9 cellular contexts compared by ENCODE assay signal in the genomic region with DNA sequence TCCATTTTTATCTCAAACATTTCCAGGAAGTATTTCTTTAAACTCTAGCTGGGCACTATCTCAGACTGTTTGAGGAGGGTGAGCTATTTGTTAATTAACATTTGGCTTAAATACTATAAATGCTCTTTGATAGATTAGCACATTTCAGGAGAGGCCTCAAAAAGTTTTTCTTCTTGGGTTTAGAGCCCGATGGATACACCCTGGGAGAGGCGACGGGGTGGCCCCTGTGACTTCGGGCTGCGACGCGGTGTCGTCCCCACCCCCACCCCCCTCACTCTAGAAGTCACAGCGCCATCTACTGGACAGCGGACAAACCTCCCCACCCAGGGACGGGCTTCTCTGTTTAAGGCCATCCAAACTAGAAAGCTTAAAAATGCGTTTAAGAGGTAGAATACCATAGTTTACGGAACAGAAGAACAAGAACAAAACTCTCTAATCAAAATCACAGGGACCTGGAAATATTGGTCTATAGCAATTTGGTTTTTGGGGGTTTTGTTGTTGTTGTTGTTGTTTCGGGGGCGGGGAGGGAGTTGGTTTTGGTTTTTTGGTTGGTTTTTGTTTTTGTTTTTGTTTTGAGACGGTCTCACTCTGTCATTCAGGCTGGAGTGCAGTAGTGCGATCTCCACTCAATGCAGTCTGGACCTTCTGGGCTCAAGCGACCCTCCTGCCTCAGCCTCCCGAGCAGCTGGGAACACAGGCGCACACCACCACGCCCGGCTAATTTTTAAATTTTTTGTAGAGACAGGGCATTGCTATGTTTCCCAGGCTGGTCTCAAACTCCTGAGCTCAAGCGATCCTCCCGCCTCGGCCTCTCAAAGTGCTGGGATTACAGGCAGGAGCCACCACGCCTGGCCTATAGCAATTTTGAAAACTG.
DNase-seq lines count a peak whose midpoint lies in the region; ATAC-seq, FAIRE-seq and TF ChIP-seq lines count a peak whose summit lies in the region.
"Had no signal": no experiment of that assay in that cellular context is flagged by ENCODE, and none has a peak within 500 bp of the region (broad histone marks: within the 10 kb centered on the region; RNA-seq: fewer than 3 reads in every experiment).

No MANE protein-coding gene starts in this region.

- no peak overlapping the region for H3K9ac ChIP-seq in fibroblast of lung (ENCODE audit: insufficient read depth, low read length)

- no peaks in the 10 kb centered on the region for H3K79me2 ChIP-seq in fibroblast of lung (ENCODE audit: control insufficient read depth, insufficient read depth, low read length)

- H3K4me2 ChIP-seq in A549, result peak overlapping the region; percentile 74
- H3K4me2 ChIP-seq in fibroblast of lung (ENCODE audit: extremely low read depth, insufficient read depth, low read length), result peak overlapping the region; percentile 70

- no peak overlapping the region for H2AFZ ChIP-seq in fibroblast of lung (ENCODE audit: low read length)

- POLR2A ChIA-PET in A549 (lab: Yijun Ruan, JAX), result no interaction called here

- H3K27ac ChIP-seq in A549 (peak overlapping the region; percentile 58 to 69; a peak in 4 of 6 replicates), fibroblast of lung (ENCODE audit: insufficient read depth, low read length) (no peak overlapping the region), thoracic aorta (peak overlapping the region; percentile 83)

- no peaks in the 10 kb centered on the region for H3K36me3 Mint-ChIP-seq in activated CD8-positive, alpha-beta memory T cell treated with anti-CD3 and anti-CD28 coated beads, Interleukin-2, amount 10 ng/mL, durations not matched to agents 7 days and 5 days
- H3K36me3 Mint-ChIP-seq in nephron progenitor cell (ENCODE audit: low read depth), result no peaks in the 10 kb centered on the region
- H3K36me3 Mint-ChIP-seq: natural killer cell treated with Interleukin-12 subunit alpha and Interleukin-12 subunit beta and Interleukin-15 and Interleukin-18, amount 100 ng/mL, for 72 hours had no signal

- H3K27me3 ChIP-seq in fibroblast of lung (ENCODE audit: control insufficient read depth, insufficient read depth, low read length) (no peaks in the 10 kb centered on the region), thoracic aorta (replicated peaks; ENCODE audit: insufficient read depth) (no peaks in the 10 kb centered on the region)

- FAIRE-seq in A549 (lab: Jason Lieb, UNC), result no peak

- peak; percentile 70 to 91 for DNase-seq in A549 (ENCODE audit: low read depth in 1 of 2, low spot score in 1 of 2)
- DNase-seq in NCI-H345 treated with DMSO at 0.1 percent for 48 hours (lab: John Stamatoyannopoulos, UW; ENCODE audit: unreplicated experiment), result peak; percentile 3
- peak; percentile 68 for DNase-seq in activated CD8-positive, alpha-beta memory T cell treated with anti-CD3 and anti-CD28 coated beads, Interleukin-2, amount 10 ng/mL, durations not matched to agents 7 days and 5 days
- peak; percentile 54 to 78 for DNase-seq in fibroblast of lung (ENCODE audit: low read depth in 2 of 2)
- peak; percentile 85 for DNase-seq in nephron progenitor cell
- DNase-seq in thoracic aorta (ENCODE audit: low spot score), result peak; percentile 56

- peak; percentile 84 for TF ChIP-seq CTCF in A549 (IDR thresholded peaks at IDR 0.05)
- peak; percentile 59 for TF ChIP-seq CTCF in GM12874 (IDR thresholded peaks at IDR 0.05; ENCODE audit: insufficient read depth, low read depth, low read length)
- peak; percentile 78 to 97 for TF ChIP-seq CTCF in fibroblast of lung (conservative IDR thresholded peaks at IDR 0.05 in 1 of 2, IDR thresholded peaks at IDR 0.05 in 1 of 2; ENCODE audit: low read depth in 1 of 2, low read length in 2 of 2)
- peak; percentile 83 for TF ChIP-seq CTCF in nephron progenitor cell (IDR thresholded peaks at IDR 0.05)
- TF ChIP-seq CTCF in thoracic aorta (IDR thresholded peaks at IDR 0.05), result peak; percentile 95

- ATAC-seq in A549 (peak; percentile 92 to 98), thoracic aorta (ENCODE audit: insufficient number of reproducible peaks, low FRiP score, low read depth) (no peak), HG02938 (IDR thresholded peaks at IDR 0.05; ENCODE audit: unreplicated experiment) (no peak)
- ATAC-seq in activated CD8-positive, alpha-beta memory T cell treated with anti-CD3 and anti-CD28 coated beads, Interleukin-2, amount 10 ng/mL, durations not matched to agents 7 days and 5 days, result peak; percentile 33

- H3K4me3 Mint-ChIP-seq in activated CD8-positive, alpha-beta memory T cell treated with anti-CD3 and anti-CD28 coated beads, Interleukin-2, amount 10 ng/mL, durations not matched to agents 7 days and 5 days, result no peak overlapping the region
- H3K4me3 Mint-ChIP-seq in nephron progenitor cell, result peak overlapping the region; percentile 19
- H3K4me3 Mint-ChIP-seq: natural killer cell treated with Interleukin-12 subunit alpha and Interleukin-12 subunit beta and Interleukin-15 and Interleukin-18, amount 100 ng/mL, for 72 hours had no signal

- H3K4me1 ChIP-seq in A549, result peaks cover 4% of the 10 kb centered on the region; the same call in 1 of the 3 replicates
- no peaks in the 10 kb centered on the region for H3K4me1 ChIP-seq in fibroblast of lung (ENCODE audit: control insufficient read depth, extremely low read depth, insufficient read depth, low read length)
- H3K4me1 ChIP-seq in thoracic aorta (ENCODE audit: control insufficient read depth in 1 of 2, low read depth in 2 of 2), result peaks cover 5 to 44% of the 10 kb centered on the region in 2 donors

- TF ChIP-seq POLR2A in A549 (IDR thresholded peaks at IDR 0.05; ENCODE audit: low read length), result no peak

- no peaks in the 10 kb centered on the region for H4K20me1 ChIP-seq in fibroblast of lung (ENCODE audit: control insufficient read depth, extremely low read depth, insufficient read depth, low read length)

- no peaks in the 10 kb centered on the region for H3K9me3 ChIP-seq in A549
- no peaks in the 10 kb centered on the region for H3K9me3 ChIP-seq in fibroblast of lung (ENCODE audit: control insufficient read depth, insufficient read depth, low read depth, low read length)
- no peaks in the 10 kb centered on the region for H3K9me3 ChIP-seq in thoracic aorta

- H3K36me3 ChIP-seq in fibroblast of lung (ENCODE audit: control insufficient read depth, insufficient read depth, low read length) (no peaks in the 10 kb centered on the region), thoracic aorta (no peaks in the 10 kb centered on the region)

- no peak for TF ChIP-seq EP300 in A549 (IDR thresholded peaks at IDR 0.05)

- H3K4me3 ChIP-seq in A549, result peak overlapping the region; percentile 30; the same call in 2 of the 3 replicates
- peak overlapping the region in 2 of 4 experiments; percentile 21 to 40 for H3K4me3 ChIP-seq in fibroblast of lung (replicated peaks in 1 of 4; ENCODE audit: control extremely low read depth in 1 of 4, insufficient read depth in 1 of 4, low read depth in 3 of 4, low read length in 4 of 4)
- H3K4me3 ChIP-seq in thoracic aorta, result peak overlapping the region; percentile 70

- 36% methylated on average over 26 of the region's 26 CpGs for WGBS in A549 (ENCODE audit: missing lambda C conversion rate)

- H3K9me3 Mint-ChIP-seq in activated CD8-positive, alpha-beta memory T cell treated with anti-CD3 and anti-CD28 coated beads, Interleukin-2, amount 10 ng/mL, durations not matched to agents 7 days and 5 days (ENCODE audit: low read depth), result no peaks in the 10 kb centered on the region
- H3K9me3 Mint-ChIP-seq in nephron progenitor cell, result no peaks in the 10 kb centered on the region
- H3K9me3 Mint-ChIP-seq: natural killer cell treated with Interleukin-12 subunit alpha and Interleukin-12 subunit beta and Interleukin-15 and Interleukin-18, amount 100 ng/mL, for 72 hours had no signal

- CTCF ChIA-PET in A549 (lab: Yijun Ruan, JAX), result interaction anchor here (0.5 to 5.8 kb wide), 117 partner anchors 9 to 1327 kb away, joined by 3 to 170 read pairs (median 4); a partner anchor contains a TSS
- CTCF ChIA-PET in activated CD8-positive, alpha-beta memory T cell treated with anti-CD3 and anti-CD28 coated beads, Interleukin-2, amount 10 ng/mL, durations not matched to agents 7 days and 5 days (lab: Charles Lee), result interaction anchor here (0.6 to 3.2 kb wide), 19 partner anchors 9 to 501 kb away, joined by 3 to 22 read pairs (median 5); no protein-coding TSS in a partner anchor

- no peak overlapping the region for H3K27ac Mint-ChIP-seq in activated CD8-positive, alpha-beta memory T cell treated with anti-CD3 and anti-CD28 coated beads, Interleukin-2, amount 10 ng/mL, durations not matched to agents 7 days and 5 days
- no peak overlapping the region for H3K27ac Mint-ChIP-seq in nephron progenitor cell
- H3K27ac Mint-ChIP-seq: natural killer cell treated with Interleukin-12 subunit alpha and Interleukin-12 subunit beta and Interleukin-15 and Interleukin-18, amount 100 ng/mL, for 72 hours had no signal

- TF ChIP-seq RAD21 in A549 (conservative IDR thresholded peaks at IDR 0.05 in 1 of 2, IDR thresholded peaks at IDR 0.05 in 1 of 2), result peak; percentile 92 to 98

- peaks cover 43% of the 10 kb centered on the region for H3K27me3 Mint-ChIP-seq in activated CD8-positive, alpha-beta memory T cell treated with anti-CD3 and anti-CD28 coated beads, Interleukin-2, amount 10 ng/mL, durations not matched to agents 7 days and 5 days
- peaks cover 10% of the 10 kb centered on the region for H3K27me3 Mint-ChIP-seq in nephron progenitor cell (ENCODE audit: low read depth, poor library complexity)

- no peaks in the 10 kb centered on the region for H3K4me1 Mint-ChIP-seq in activated CD8-positive, alpha-beta memory T cell treated with anti-CD3 and anti-CD28 coated beads, Interleukin-2, amount 10 ng/mL, durations not matched to agents 7 days and 5 days
- peaks cover 97% of the 10 kb centered on the region for H3K4me1 Mint-ChIP-seq in nephron progenitor cell

TF ChIP-seq in A549, 52 proteins besides CTCF, POLR2A, EP300 and RAD21 (continues in another document):
- TF ChIP-seq RARB (CRISPR knock-in tag; IDR thresholded peaks at IDR 0.05) (no peak), SMC3 (IDR thresholded peaks at IDR 0.05) (peak; percentile 98), FOSL2 (IDR thresholded peaks at IDR 0.05) (no peak), FOSL2 (CRISPR knock-in tag; IDR thresholded peaks at IDR 0.05) (no peak), CBX2 (IDR thresholded peaks at IDR 0.05; ENCODE audit: borderline replicate concordance, low read depth) (no peak), RCOR1 (IDR thresholded peaks at IDR 0.05; ENCODE audit: low read depth, low read length) (no peak)
- TF ChIP-seq, protein P1, sequence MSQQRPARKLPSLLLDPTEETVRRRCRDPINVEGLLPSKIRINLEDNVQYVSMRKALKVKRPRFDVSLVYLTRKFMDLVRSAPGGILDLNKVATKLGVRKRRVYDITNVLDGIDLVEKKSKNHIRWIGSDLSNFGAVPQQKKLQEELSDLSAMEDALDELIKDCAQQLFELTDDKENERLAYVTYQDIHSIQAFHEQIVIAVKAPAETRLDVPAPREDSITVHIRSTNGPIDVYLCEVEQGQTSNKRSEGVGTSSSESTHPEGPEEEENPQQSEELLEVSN (IDR thresholded peaks at IDR 0.05; ENCODE audit: borderline replicate concordance, low read depth), result 0 out of 2 replicates have a peak, but pooled peaks have one; percentile 39
- TF ChIP-seq, protein P2, sequence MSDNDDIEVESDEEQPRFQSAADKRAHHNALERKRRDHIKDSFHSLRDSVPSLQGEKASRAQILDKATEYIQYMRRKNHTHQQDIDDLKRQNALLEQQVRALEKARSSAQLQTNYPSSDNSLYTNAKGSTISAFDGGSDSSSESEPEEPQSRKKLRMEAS (IDR thresholded peaks at IDR 0.05), result 0 out of 2 replicates have a peak, but pooled peaks have one; percentile 31

Comparison
In these comparisons a context has a peak if more than half of its experiments do, and no peak if none do; other contexts are left out.
1. ATAC-seq: peak in A549 (2 of 2) and activated CD8-positive, alpha-beta memory T cell treated with anti-CD3 and anti-CD28 coated beads, Interleukin-2, amount 10 ng/mL, durations not matched to agents 7 days and 5 days (single experiment); none in thoracic aorta (single experiment) and HG02938 (single experiment).
2. DNase-seq: peak in every context shown above with its lines; median percentile 85 in nephron progenitor cell; 80 in A549; 68 in activated CD8-positive, alpha-beta memory T cell treated with anti-CD3 and anti-CD28 coated beads, Interleukin-2, amount 10 ng/mL, durations not matched to agents 7 days and 5 days; 66 in fibroblast of lung; 56 in thoracic aorta; 3 in NCI-H345 treated with DMSO at 0.1 percent for 48 hours.
3. Peak in every context shown above with its lines, with median percentiles within 50 percentile points of each other: CTCF ChIP-seq.